ENCODE assay signal across 12 cellular contexts in the genomic region with DNA sequence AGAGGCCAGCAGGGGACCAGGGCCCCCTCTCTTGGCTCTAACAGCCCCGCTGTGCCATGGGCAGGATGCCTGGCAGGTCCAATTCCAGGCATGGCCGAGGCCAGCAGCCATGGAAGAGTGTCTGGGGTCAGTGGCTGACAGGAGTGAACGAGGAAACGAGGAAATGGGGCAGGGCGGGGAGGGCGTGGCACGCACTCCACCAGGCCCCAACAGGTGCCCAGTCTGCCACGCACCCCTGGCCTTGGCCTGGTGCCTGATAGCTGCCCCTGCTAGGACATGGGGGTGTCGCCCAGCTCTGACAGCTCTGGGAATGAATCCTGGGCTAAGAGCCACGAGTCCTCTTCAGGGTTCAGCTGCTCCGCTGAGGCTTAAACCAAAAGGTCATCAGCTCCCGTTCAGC. TPM values are rescaled to one million over a fixed set of nuclear protein-coding genes. Genes with fewer than 3 reads are reported as not detected.
A peak's percentile ranks its signal among the peaks of the same experiment; 100 is the strongest.
DNase-seq lines count a peak whose midpoint lies in the region; ATAC-seq and TF ChIP-seq lines count a peak whose summit lies in the region.
"Had no signal": no experiment of that assay in that cellular context is flagged by ENCODE, and none has a peak within 500 bp of the region (broad histone marks: within the 10 kb centered on the region; RNA-seq: fewer than 3 reads in every experiment).

No MANE protein-coding gene starts in this region.

- no peak for DNase-seq in CD4-positive, alpha-beta memory T cell
- DNase-seq in NCI-H2196 (lab: John Stamatoyannopoulos, UW; ENCODE audit: unreplicated experiment) (peak; percentile 60), left ventricle myocardium inferior (no peak), osteoblast (ENCODE audit: insufficient read length, low spot score, missing footprints) (peak; percentile 26), HUDEP-2 (lab: John Stamatoyannopoulos, UW; ENCODE audit: unreplicated experiment in 76 of 76) (no peak)
- DNase-seq: activated CD8-positive, alpha-beta memory T cell treated with anti-CD3 and anti-CD28 coated beads, Interleukin-2, amount 10 ng/mL, durations not matched to agents 7 days and 5 days; amniotic stem cell; glutamatergic neuron had no signal

- peaks cover 43% of the 10 kb centered on the region for H3K4me1 ChIP-seq in CD4-positive, alpha-beta memory T cell (ENCODE audit: insufficient read depth, low read length)
- H3K4me1 ChIP-seq in left ventricle myocardium inferior (peaks cover 71% of the 10 kb centered on the region), osteoblast (ENCODE audit: insufficient read depth, low read length) (peaks cover 43% of the 10 kb centered on the region)
- H3K4me1 ChIP-seq: prostate gland had no signal

- no peak overlapping the region for H3K4me3 ChIP-seq in CD4-positive, alpha-beta memory T cell (ENCODE audit: low read length in 2 of 2)
- H3K4me3 ChIP-seq in left ventricle myocardium inferior (no peak overlapping the region), osteoblast (ENCODE audit: insufficient read depth, low read length) (no peak overlapping the region)
- H3K4me3 ChIP-seq: prostate gland had no signal

- H2AFZ ChIP-seq in osteoblast (ENCODE audit: low read length): peak overlapping the region; percentile 74

- CTCF ChIA-PET in CD4-positive, alpha-beta memory T cell (lab: Charles Lee; ENCODE audit: partially characterized antibody): interaction anchor here (1.8 to 5.1 kb wide), 2 partner anchors 10 to 52 kb away, joined by 6 to 61 read pairs; a partner anchor contains a TSS

- H3K36me3 Mint-ChIP-seq in CD4-positive, alpha-beta memory T cell: no peaks in the 10 kb centered on the region
- H3K36me3 Mint-ChIP-seq: activated CD8-positive, alpha-beta memory T cell treated with anti-CD3 and anti-CD28 coated beads, Interleukin-2, amount 10 ng/mL, durations not matched to agents 7 days and 5 days had no signal

- peaks cover 19 to 31% (median 25%) of the 10 kb centered on the region in 4 donors for H3K4me1 Mint-ChIP-seq in CD4-positive, alpha-beta memory T cell

- H3K27ac Mint-ChIP-seq in CD4-positive, alpha-beta memory T cell: peak overlapping the region in 6 of 7 donors; percentile 53 to 99 (median 97)

- TF ChIP-seq CTCF in left ventricle myocardium inferior (IDR thresholded peaks at IDR 0.05; ENCODE audit: borderline replicate concordance): no peak
- TF ChIP-seq CTCF in osteoblast (IDR thresholded peaks at IDR 0.05; ENCODE audit: extremely low read depth, low read depth, low read length): no peak

- POLR2A ChIA-PET in CD4-positive, alpha-beta memory T cell (lab: Charles Lee; ENCODE audit: partially characterized antibody): interaction anchor here (1.6 to 4.7 kb wide), 4 partner anchors 11 to 41 kb away, joined by 8 to 100 read pairs (median 54); a partner anchor contains a TSS

- no peaks in the 10 kb centered on the region for H3K27me3 Mint-ChIP-seq in CD4-positive, alpha-beta memory T cell
- H3K27me3 Mint-ChIP-seq: activated CD8-positive, alpha-beta memory T cell treated with anti-CD3 and anti-CD28 coated beads, Interleukin-2, amount 10 ng/mL, durations not matched to agents 7 days and 5 days had no signal

- H3K4me3 Mint-ChIP-seq in CD4-positive, alpha-beta memory T cell: no peak overlapping the region
- H3K4me3 Mint-ChIP-seq: activated CD8-positive, alpha-beta memory T cell treated with anti-CD3 and anti-CD28 coated beads, Interleukin-2, amount 10 ng/mL, durations not matched to agents 7 days and 5 days had no signal

- H3K79me2 ChIP-seq in osteoblast (ENCODE audit: insufficient read depth, low read length): no peaks in the 10 kb centered on the region

- H3K27ac ChIP-seq in CD4-positive, alpha-beta memory T cell (ENCODE audit: low read depth, low read length): peak overlapping the region; percentile 56
- H3K27ac ChIP-seq in left ventricle myocardium inferior (replicated peaks) (peak overlapping the region; percentile 62), osteoblast (ENCODE audit: low read depth, low read length) (peak overlapping the region; percentile 63)
- H3K27ac ChIP-seq: prostate gland had no signal

- H4K20me1 ChIP-seq in osteoblast (ENCODE audit: insufficient read depth, low read length): no peaks in the 10 kb centered on the region

- H3K4me2 ChIP-seq in osteoblast (ENCODE audit: insufficient read depth, low read length): no peak overlapping the region

- no peak for ATAC-seq in GM18502 (IDR thresholded peaks at IDR 0.05; ENCODE audit: poor library complexity, unreplicated experiment)
- no peak for ATAC-seq in HG03432 (IDR thresholded peaks at IDR 0.05; ENCODE audit: unreplicated experiment)
- ATAC-seq in GM18511 (IDR thresholded peaks at IDR 0.05; ENCODE audit: unreplicated experiment): no peak
- ATAC-seq: activated CD8-positive, alpha-beta memory T cell treated with anti-CD3 and anti-CD28 coated beads, Interleukin-2, amount 10 ng/mL, durations not matched to agents 7 days and 5 days had no signal

- no peaks in the 10 kb centered on the region for H3K9me3 Mint-ChIP-seq in CD4-positive, alpha-beta memory T cell

- H3K27me3 ChIP-seq in CD4-positive, alpha-beta memory T cell (ENCODE audit: insufficient read depth, low read length): no peaks in the 10 kb centered on the region
- H3K27me3 ChIP-seq in left ventricle myocardium inferior (ENCODE audit: low read depth): no peaks in the 10 kb centered on the region
- no peaks in the 10 kb centered on the region for H3K27me3 ChIP-seq in osteoblast (ENCODE audit: insufficient read depth, low read length)

- intact Hi-C loops in CD4-positive, alpha-beta memory T cell (cut with micrococcal nuclease): no loop called here
- intact Hi-C loops in left ventricle myocardium inferior (cut with micrococcal nuclease): no loop called here

- H3K36me3 ChIP-seq in CD4-positive, alpha-beta memory T cell (ENCODE audit: insufficient read depth, low read length): no peaks in the 10 kb centered on the region
- H3K36me3 ChIP-seq in left ventricle myocardium inferior (no peaks in the 10 kb centered on the region), osteoblast (ENCODE audit: insufficient read depth, low read length) (no peaks in the 10 kb centered on the region)
- H3K36me3 ChIP-seq: prostate gland had no signal

- no peaks in the 10 kb centered on the region for H3K9me3 ChIP-seq in CD4-positive, alpha-beta memory T cell (ENCODE audit: control insufficient read depth in 1 of 2, low read length in 2 of 2)
- H3K9me3 ChIP-seq in left ventricle myocardium inferior (replicated peaks) (peaks cover 5% of the 10 kb centered on the region), osteoblast (ENCODE audit: low read depth, low read length) (no peaks in the 10 kb centered on the region)
- H3K9me3 ChIP-seq: prostate gland had no signal

RNA-seq across cellular contexts. Expression of a gene that starts 11.6 kb away (rescaled TPM):
- 10 to 100 TPM; 49.0 to 49.2 TPM for total RNA-seq in CD4-positive, alpha-beta memory T cell
- 10 to 100 TPM; 20.6 to 24.4 TPM for polyA plus RNA-seq in CD4-positive, alpha-beta memory T cell
- total RNA-seq in left ventricle myocardium inferior: 16.2 TPM
- total RNA-seq in osteoblast: 17.7 and 18.9 TPM in 2 replicates

RNA-seq across cellular contexts. Expression of a gene that starts 12.8 kb away (rescaled TPM):
- total RNA-seq in CD4-positive, alpha-beta memory T cell: 100 to 1,000 TPM; 161 to 164 TPM
- 100 to 1,000 TPM in 1 of 2 donors, 10 to 100 TPM in 1; 91.2 to 111 TPM for polyA plus RNA-seq in CD4-positive, alpha-beta memory T cell
- total RNA-seq in left ventricle myocardium inferior: 76.9 TPM
- total RNA-seq in osteoblast: 27.7 and 28.2 TPM in 2 replicates

Comparison
In these comparisons a context has a peak if more than half of its experiments do, and no peak if none do; other contexts are left out.
1. DNase-seq: peak in NCI-H2196 (single experiment) and osteoblast (single experiment); none in CD4-positive, alpha-beta memory T cell (0 of 5), left ventricle myocardium inferior (single experiment) and HUDEP-2 (0 of 76).
2. Peak in every context shown above with its lines, with median percentiles within 50 percentile points of each other: H3K27ac ChIP-seq.